In the genomic region with DNA sequence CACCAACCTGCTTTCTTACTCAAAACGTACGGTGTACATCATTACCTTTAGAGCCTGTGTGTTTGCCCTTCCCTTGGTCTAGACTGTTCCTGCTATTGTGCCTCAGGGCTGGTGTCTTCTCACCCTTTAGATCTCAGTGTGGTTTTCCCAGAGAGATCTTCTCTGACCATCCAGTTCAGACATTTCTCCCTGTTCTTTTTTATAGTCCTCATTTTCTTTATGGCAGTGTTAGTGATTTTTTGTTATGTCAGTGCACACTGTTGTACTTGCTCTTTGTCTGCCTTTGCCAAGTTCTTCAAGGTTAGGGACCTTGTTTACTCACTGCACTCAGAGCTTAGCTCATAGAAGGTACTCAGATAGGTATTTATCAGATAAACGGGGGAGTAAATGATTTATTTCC, we compare ENCODE assay signal across 1 cellular context.
TF ChIP-seq lines count a peak whose summit lies in the region.

No MANE protein-coding gene starts in this region.

TF ChIP-seq in HepG2, 621 proteins besides CTCF, POLR2A, EP300 and RAD21 (continued from another document):
- TF ChIP-seq, protein P1, sequence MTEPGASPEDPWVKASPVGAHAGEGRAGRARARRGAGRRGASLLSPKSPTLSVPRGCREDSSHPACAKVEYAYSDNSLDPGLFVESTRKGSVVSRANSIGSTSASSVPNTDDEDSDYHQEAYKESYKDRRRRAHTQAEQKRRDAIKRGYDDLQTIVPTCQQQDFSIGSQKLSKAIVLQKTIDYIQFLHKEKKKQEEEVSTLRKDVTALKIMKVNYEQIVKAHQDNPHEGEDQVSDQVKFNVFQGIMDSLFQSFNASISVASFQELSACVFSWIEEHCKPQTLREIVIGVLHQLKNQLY (CRISPR knock-in tag; IDR thresholded peaks at IDR 0.05): no peak
- TF ChIP-seq, protein P2, sequence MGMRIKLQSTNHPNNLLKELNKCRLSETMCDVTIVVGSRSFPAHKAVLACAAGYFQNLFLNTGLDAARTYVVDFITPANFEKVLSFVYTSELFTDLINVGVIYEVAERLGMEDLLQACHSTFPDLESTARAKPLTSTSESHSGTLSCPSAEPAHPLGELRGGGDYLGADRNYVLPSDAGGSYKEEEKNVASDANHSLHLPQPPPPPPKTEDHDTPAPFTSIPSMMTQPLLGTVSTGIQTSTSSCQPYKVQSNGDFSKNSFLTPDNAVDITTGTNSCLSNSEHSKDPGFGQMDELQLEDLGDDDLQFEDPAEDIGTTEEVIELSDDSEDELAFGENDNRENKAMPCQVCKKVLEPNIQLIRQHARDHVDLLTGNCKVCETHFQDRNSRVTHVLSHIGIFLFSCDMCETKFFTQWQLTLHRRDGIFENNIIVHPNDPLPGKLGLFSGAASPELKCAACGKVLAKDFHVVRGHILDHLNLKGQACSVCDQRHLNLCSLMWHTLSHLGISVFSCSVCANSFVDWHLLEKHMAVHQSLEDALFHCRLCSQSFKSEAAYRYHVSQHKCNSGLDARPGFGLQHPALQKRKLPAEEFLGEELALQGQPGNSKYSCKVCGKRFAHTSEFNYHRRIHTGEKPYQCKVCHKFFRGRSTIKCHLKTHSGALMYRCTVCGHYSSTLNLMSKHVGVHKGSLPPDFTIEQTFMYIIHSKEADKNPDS (CRISPR knock-in tag; IDR thresholded peaks at IDR 0.05): no peak
- TF ChIP-seq NFE2L1 (CRISPR knock-in tag; IDR thresholded peaks at IDR 0.05; ENCODE audit: borderline replicate concordance) (no peak), ZNF256 (CRISPR knock-in tag; conservative IDR thresholded peaks at IDR 0.05) (no peak), ZNF720 (CRISPR knock-in tag; IDR thresholded peaks at IDR 0.05) (no peak), HDAC1 (CRISPR knock-in tag; IDR thresholded peaks at IDR 0.05) (no peak), PAF1 (CRISPR knock-in tag; IDR thresholded peaks at IDR 0.05) (no peak), ZNF460 (CRISPR knock-in tag; IDR thresholded peaks at IDR 0.05; ENCODE audit: borderline replicate concordance) (no peak), ZNF614 (CRISPR knock-in tag; IDR thresholded peaks at IDR 0.05; ENCODE audit: borderline replicate concordance) (peak; percentile 83), RELA (CRISPR knock-in tag; IDR thresholded peaks at IDR 0.05) (no peak), FOXK2 (IDR thresholded peaks at IDR 0.05) (no peak), MXD4 (CRISPR knock-in tag; IDR thresholded peaks at IDR 0.05) (no peak), SP2 (CRISPR knock-in tag; IDR thresholded peaks at IDR 0.05) (no peak), ZNF33B (CRISPR knock-in tag; IDR thresholded peaks at IDR 0.05) (no peak), ZNF317 (CRISPR knock-in tag; IDR thresholded peaks at IDR 0.05) (no peak), PAWR (CRISPR knock-in tag; IDR thresholded peaks at IDR 0.05; ENCODE audit: borderline replicate concordance) (no peak), ZNF24 (IDR thresholded peaks at IDR 0.05) (no peak), KLF11 (CRISPR knock-in tag; IDR thresholded peaks at IDR 0.05) (no peak)
- TF ChIP-seq, protein P3, sequence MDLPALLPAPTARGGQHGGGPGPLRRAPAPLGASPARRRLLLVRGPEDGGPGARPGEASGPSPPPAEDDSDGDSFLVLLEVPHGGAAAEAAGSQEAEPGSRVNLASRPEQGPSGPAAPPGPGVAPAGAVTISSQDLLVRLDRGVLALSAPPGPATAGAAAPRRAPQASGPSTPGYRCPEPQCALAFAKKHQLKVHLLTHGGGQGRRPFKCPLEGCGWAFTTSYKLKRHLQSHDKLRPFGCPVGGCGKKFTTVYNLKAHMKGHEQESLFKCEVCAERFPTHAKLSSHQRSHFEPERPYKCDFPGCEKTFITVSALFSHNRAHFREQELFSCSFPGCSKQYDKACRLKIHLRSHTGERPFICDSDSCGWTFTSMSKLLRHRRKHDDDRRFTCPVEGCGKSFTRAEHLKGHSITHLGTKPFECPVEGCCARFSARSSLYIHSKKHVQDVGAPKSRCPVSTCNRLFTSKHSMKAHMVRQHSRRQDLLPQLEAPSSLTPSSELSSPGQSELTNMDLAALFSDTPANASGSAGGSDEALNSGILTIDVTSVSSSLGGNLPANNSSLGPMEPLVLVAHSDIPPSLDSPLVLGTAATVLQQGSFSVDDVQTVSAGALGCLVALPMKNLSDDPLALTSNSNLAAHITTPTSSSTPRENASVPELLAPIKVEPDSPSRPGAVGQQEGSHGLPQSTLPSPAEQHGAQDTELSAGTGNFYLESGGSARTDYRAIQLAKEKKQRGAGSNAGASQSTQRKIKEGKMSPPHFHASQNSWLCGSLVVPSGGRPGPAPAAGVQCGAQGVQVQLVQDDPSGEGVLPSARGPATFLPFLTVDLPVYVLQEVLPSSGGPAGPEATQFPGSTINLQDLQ (CRISPR knock-in tag; IDR thresholded peaks at IDR 0.05): no peak
- TF ChIP-seq, protein P4, sequence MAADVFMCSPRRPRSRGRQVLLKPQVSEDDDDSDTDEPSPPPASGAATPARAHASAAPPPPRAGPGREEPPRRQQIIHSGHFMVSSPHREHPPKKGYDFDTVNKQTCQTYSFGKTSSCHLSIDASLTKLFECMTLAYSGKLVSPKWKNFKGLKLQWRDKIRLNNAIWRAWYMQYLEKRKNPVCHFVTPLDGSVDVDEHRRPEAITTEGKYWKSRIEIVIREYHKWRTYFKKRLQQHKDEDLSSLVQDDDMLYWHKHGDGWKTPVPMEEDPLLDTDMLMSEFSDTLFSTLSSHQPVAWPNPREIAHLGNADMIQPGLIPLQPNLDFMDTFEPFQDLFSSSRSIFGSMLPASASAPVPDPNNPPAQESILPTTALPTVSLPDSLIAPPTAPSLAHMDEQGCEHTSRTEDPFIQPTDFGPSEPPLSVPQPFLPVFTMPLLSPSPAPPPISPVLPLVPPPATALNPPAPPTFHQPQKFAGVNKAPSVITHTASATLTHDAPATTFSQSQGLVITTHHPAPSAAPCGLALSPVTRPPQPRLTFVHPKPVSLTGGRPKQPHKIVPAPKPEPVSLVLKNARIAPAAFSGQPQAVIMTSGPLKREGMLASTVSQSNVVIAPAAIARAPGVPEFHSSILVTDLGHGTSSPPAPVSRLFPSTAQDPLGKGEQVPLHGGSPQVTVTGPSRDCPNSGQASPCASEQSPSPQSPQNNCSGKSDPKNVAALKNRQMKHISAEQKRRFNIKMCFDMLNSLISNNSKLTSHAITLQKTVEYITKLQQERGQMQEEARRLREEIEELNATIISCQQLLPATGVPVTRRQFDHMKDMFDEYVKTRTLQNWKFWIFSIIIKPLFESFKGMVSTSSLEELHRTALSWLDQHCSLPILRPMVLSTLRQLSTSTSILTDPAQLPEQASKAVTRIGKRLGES (CRISPR knock-in tag; IDR thresholded peaks at IDR 0.05; ENCODE audit: borderline replicate concordance): no peak
- TF ChIP-seq, protein P5, sequence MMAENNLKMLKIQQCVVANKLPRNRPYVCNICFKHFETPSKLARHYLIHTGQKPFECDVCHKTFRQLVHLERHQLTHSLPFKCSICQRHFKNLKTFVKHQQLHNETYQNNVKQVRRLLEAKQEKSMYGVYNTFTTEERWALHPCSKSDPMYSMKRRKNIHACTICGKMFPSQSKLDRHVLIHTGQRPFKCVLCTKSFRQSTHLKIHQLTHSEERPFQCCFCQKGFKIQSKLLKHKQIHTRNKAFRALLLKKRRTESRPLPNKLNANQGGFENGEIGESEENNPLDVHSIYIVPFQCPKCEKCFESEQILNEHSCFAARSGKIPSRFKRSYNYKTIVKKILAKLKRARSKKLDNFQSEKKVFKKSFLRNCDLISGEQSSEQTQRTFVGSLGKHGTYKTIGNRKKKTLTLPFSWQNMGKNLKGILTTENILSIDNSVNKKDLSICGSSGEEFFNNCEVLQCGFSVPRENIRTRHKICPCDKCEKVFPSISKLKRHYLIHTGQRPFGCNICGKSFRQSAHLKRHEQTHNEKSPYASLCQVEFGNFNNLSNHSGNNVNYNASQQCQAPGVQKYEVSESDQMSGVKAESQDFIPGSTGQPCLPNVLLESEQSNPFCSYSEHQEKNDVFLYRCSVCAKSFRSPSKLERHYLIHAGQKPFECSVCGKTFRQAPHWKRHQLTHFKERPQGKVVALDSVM (CRISPR knock-in tag; IDR thresholded peaks at IDR 0.05): peak; percentile 23; the same call in 1 of the 2 replicates
